2 cellular contexts compared by ENCODE assay signal in the genomic region with DNA sequence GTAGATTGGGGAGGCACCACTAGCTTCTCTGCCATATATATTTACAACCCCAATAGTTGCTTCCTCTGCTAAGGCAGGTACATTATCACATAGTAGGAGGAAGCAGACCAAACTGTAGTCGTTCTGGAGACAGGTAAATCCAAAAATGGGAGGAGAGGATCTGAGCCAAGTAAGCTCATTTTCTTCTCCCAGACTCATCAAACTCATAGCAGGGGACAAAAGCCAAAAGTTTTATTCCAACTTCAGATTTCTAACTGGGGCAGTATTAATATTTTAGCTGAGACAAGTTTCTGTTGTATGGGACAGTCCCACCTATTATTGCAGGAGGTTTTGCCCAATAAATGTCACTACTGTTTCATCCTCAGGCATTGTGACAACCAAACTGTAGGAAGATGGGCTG.
TF ChIP-seq lines count a peak whose summit lies in the region.

No MANE protein-coding gene starts in this region.

TF ChIP-seq in WTC11, 78 proteins besides CTCF, POLR2A, EP300 and RAD21 (continues in another document):
- TF ChIP-seq ZNF263 (CRISPR knock-in tag; IDR thresholded peaks at IDR 0.05; ENCODE audit: low read depth) (no peak), SOX15 (CRISPR knock-in tag; IDR thresholded peaks at IDR 0.05) (no peak), ZNF396 (CRISPR knock-in tag; IDR thresholded peaks at IDR 0.05; ENCODE audit: borderline replicate concordance) (no peak), CREM (CRISPR knock-in tag; IDR thresholded peaks at IDR 0.05) (no peak), ZSCAN18 (CRISPR knock-in tag; IDR thresholded peaks at IDR 0.05) (no peak), ZBTB21 (CRISPR knock-in tag; IDR thresholded peaks at IDR 0.05; ENCODE audit: borderline replicate concordance) (no peak), ZNF219 (CRISPR knock-in tag; IDR thresholded peaks at IDR 0.05; ENCODE audit: borderline replicate concordance) (no peak), SP1 (CRISPR knock-in tag; conservative IDR thresholded peaks at IDR 0.05) (no peak), NFATC4 (CRISPR knock-in tag; IDR thresholded peaks at IDR 0.05) (no peak), FOXJ3 (CRISPR knock-in tag; IDR thresholded peaks at IDR 0.05; ENCODE audit: borderline replicate concordance) (no peak)
- TF ChIP-seq, protein P1, sequence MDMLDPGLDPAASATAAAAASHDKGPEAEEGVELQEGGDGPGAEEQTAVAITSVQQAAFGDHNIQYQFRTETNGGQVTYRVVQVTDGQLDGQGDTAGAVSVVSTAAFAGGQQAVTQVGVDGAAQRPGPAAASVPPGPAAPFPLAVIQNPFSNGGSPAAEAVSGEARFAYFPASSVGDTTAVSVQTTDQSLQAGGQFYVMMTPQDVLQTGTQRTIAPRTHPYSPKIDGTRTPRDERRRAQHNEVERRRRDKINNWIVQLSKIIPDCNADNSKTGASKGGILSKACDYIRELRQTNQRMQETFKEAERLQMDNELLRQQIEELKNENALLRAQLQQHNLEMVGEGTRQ (CRISPR knock-in tag; IDR thresholded peaks at IDR 0.05), result no peak
- TF ChIP-seq, protein P2, sequence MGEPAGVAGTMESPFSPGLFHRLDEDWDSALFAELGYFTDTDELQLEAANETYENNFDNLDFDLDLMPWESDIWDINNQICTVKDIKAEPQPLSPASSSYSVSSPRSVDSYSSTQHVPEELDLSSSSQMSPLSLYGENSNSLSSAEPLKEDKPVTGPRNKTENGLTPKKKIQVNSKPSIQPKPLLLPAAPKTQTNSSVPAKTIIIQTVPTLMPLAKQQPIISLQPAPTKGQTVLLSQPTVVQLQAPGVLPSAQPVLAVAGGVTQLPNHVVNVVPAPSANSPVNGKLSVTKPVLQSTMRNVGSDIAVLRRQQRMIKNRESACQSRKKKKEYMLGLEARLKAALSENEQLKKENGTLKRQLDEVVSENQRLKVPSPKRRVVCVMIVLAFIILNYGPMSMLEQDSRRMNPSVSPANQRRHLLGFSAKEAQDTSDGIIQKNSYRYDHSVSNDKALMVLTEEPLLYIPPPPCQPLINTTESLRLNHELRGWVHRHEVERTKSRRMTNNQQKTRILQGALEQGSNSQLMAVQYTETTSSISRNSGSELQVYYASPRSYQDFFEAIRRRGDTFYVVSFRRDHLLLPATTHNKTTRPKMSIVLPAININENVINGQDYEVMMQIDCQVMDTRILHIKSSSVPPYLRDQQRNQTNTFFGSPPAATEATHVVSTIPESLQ (CRISPR knock-in tag; IDR thresholded peaks at IDR 0.05), result no peak
- TF ChIP-seq, protein P3, sequence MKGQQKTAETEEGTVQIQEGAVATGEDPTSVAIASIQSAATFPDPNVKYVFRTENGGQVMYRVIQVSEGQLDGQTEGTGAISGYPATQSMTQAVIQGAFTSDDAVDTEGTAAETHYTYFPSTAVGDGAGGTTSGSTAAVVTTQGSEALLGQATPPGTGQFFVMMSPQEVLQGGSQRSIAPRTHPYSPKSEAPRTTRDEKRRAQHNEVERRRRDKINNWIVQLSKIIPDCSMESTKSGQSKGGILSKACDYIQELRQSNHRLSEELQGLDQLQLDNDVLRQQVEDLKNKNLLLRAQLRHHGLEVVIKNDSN (CRISPR knock-in tag; IDR thresholded peaks at IDR 0.05), result no peak
- TF ChIP-seq, protein P4, sequence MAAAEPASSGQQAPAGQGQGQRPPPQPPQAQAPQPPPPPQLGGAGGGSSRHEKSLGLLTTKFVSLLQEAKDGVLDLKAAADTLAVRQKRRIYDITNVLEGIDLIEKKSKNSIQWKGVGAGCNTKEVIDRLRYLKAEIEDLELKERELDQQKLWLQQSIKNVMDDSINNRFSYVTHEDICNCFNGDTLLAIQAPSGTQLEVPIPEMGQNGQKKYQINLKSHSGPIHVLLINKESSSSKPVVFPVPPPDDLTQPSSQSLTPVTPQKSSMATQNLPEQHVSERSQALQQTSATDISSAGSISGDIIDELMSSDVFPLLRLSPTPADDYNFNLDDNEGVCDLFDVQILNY (CRISPR knock-in tag; IDR thresholded peaks at IDR 0.05), result no peak
- TF ChIP-seq, protein P5, sequence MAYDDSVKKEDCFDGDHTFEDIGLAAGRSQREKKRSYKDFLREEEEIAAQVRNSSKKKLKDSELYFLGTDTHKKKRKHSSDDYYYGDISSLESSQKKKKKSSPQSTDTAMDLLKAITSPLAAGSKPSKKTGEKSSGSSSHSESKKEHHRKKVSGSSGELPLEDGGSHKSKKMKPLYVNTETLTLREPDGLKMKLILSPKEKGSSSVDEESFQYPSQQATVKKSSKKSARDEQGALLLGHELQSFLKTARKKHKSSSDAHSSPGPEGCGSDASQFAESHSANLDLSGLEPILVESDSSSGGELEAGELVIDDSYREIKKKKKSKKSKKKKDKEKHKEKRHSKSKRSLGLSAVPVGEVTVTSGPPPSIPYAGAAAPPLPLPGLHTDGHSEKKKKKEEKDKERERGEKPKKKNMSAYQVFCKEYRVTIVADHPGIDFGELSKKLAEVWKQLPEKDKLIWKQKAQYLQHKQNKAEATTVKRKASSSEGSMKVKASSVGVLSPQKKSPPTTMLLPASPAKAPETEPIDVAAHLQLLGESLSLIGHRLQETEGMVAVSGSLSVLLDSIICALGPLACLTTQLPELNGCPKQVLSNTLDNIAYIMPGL (CRISPR knock-in tag; IDR thresholded peaks at IDR 0.05), result no peak
- TF ChIP-seq, protein P6, sequence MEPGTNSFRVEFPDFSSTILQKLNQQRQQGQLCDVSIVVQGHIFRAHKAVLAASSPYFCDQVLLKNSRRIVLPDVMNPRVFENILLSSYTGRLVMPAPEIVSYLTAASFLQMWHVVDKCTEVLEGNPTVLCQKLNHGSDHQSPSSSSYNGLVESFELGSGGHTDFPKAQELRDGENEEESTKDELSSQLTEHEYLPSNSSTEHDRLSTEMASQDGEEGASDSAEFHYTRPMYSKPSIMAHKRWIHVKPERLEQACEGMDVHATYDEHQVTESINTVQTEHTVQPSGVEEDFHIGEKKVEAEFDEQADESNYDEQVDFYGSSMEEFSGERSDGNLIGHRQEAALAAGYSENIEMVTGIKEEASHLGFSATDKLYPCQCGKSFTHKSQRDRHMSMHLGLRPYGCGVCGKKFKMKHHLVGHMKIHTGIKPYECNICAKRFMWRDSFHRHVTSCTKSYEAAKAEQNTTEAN (CRISPR knock-in tag; IDR thresholded peaks at IDR 0.05), result no peak

TF ChIP-seq in endothelial cell of umbilical vein, 7 proteins besides CTCF, POLR2A, EP300 and RAD21:
- TF ChIP-seq MAX (IDR thresholded peaks at IDR 0.05; ENCODE audit: insufficient read depth, insufficient read length) (no peak), EZH2 (IDR thresholded peaks at IDR 0.05; ENCODE audit: borderline replicate concordance, low read depth, low read length, severe bottlenecking) (no peak), JUN (IDR thresholded peaks at IDR 0.05; ENCODE audit: borderline replicate concordance, insufficient read depth, insufficient read length, low read depth) (no peak), MYC (IDR thresholded peaks at IDR 0.05; ENCODE audit: low read depth, low read length) (no peak), GATA2 (IDR thresholded peaks at IDR 0.05; ENCODE audit: insufficient read depth, insufficient read length, low read depth, low read length) (no peak), FOS (IDR thresholded peaks at IDR 0.05; ENCODE audit: borderline replicate concordance, insufficient read depth, low read length) (no peak), POLR2AphosphoS5 (IDR thresholded peaks at IDR 0.05; ENCODE audit: insufficient read depth, low read depth, low read length) (no peak)
